Comparison of ENCODE assay signal across 1 cellular context in the genomic region with DNA sequence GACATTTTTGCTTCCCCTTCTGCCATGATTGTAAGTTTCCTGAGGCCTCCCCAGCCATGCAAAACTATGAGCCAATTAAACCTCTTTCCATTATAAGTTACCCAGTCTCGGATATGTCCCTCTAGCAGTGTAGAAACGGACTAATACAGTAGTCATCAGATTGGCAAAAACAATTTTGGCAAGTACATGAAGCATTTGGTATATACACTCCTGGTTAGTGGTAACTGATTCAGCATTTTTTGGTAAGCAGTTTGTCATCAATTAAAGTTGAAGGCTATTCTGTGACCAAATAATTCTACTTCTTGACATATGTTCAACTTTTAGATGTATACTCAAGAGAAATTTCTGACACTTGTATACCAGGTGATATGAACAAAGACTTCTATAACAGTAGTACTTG.
TF ChIP-seq lines count a peak whose summit lies in the region.

No MANE protein-coding gene starts in this region.

TF ChIP-seq in K562, 482 proteins besides CTCF, POLR2A, EP300 and RAD21 (continued from another document):
- TF ChIP-seq SMAD2 (IDR thresholded peaks at IDR 0.05; ENCODE audit: low read depth, low read length) (no peak), CAMTA2 (CRISPR knock-in tag; conservative IDR thresholded peaks at IDR 0.05) (no peak), RBFOX2 (IDR thresholded peaks at IDR 0.05; ENCODE audit: low read depth, low read length) (no peak), NFE2 (IDR thresholded peaks at IDR 0.05; ENCODE audit: low read depth) (peak; percentile 51), SMARCA5 (IDR thresholded peaks at IDR 0.05) (no peak), MAFF (IDR thresholded peaks at IDR 0.05; ENCODE audit: low read length) (peak; percentile 71; the same call in 1 of the 2 replicates), TRIM24 (IDR thresholded peaks at IDR 0.05) (peak in 1 of 2 experiments; percentile 8; a peak in 1 of 4 replicates), LEF1 (IDR thresholded peaks at IDR 0.05) (no peak), HMGN3 (IDR thresholded peaks at IDR 0.05; ENCODE audit: borderline replicate concordance, extremely low read depth, insufficient read length, low read depth, low read length) (no peak), EGR1 (conservative IDR thresholded peaks at IDR 0.05) (no peak), HNRNPH1 (optimal IDR thresholded peaks at IDR 0.05; ENCODE audit: low read depth, low read length) (no peak), SMAD3 (CRISPR knock-in tag; conservative IDR thresholded peaks at IDR 0.05) (no peak), C11orf30 (IDR thresholded peaks at IDR 0.05; ENCODE audit: low read depth) (peak; percentile 85), GABPA (tag; conservative IDR thresholded peaks at IDR 0.05; ENCODE audit: low read depth) (no peak), ZNF316 (IDR thresholded peaks at IDR 0.05) (peak; percentile 94), HNRNPL (IDR thresholded peaks at IDR 0.05; ENCODE audit: low read depth, low read length) (no peak), ZBTB1 (CRISPR knock-in tag; IDR thresholded peaks at IDR 0.05; ENCODE audit: borderline replicate concordance, low read depth) (no peak), SIX5 (IDR thresholded peaks at IDR 0.05; ENCODE audit: borderline replicate concordance in 1 of 2, insufficient read depth in 1 of 2, low read depth in 1 of 2, low read length in 2 of 2) (no peak)
- TF ChIP-seq, protein P1, sequence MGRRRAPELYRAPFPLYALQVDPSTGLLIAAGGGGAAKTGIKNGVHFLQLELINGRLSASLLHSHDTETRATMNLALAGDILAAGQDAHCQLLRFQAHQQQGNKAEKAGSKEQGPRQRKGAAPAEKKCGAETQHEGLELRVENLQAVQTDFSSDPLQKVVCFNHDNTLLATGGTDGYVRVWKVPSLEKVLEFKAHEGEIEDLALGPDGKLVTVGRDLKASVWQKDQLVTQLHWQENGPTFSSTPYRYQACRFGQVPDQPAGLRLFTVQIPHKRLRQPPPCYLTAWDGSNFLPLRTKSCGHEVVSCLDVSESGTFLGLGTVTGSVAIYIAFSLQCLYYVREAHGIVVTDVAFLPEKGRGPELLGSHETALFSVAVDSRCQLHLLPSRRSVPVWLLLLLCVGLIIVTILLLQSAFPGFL (CRISPR knock-in tag; IDR thresholded peaks at IDR 0.05): no peak
